ENCODE assay signal across 14 cellular contexts in genomic region chr18:93897-94408, GRCh38. TPM values are rescaled to one million over a fixed set of nuclear protein-coding genes. Genes with fewer than 3 reads are reported as not detected.
DNase-seq lines count a peak whose midpoint lies in the region; ATAC-seq, FAIRE-seq and TF ChIP-seq lines count a peak whose summit lies in the region.
"Not testable (repeated sequence)": the region's sequence is repeated elsewhere in the genome, so short reads cannot be mapped to it uniquely, and the experiment has no call there.
"Had no signal": no experiment of that assay in that cellular context is flagged by ENCODE, and none has a peak within 500 bp of the region (broad histone marks: within the 10 kb centered on the region; RNA-seq: fewer than 3 reads in every experiment).

No MANE protein-coding gene starts in this region.

- POLR2A ChIA-PET in A549 (lab: Yijun Ruan, JAX); GM10248 (lab: Yijun Ruan, JAX); Panc1 (lab: Charles Lee); activated CD8-positive, alpha-beta T cell treated with anti-CD3 and anti-CD28 coated beads, Interleukin-2, amount 10 ng/mL, durations not matched to agents 7 days and 5 days (lab: Charles Lee): not testable (repeated sequence)

- not testable (repeated sequence) for H3K27me3 Mint-ChIP-seq in activated CD8-positive, alpha-beta T cell treated with anti-CD3 and anti-CD28 coated beads, Interleukin-2, amount 10 ng/mL, durations not matched to agents 7 days and 5 days (ENCODE audit: low read depth); effector memory CD8-positive, alpha-beta T cell; natural killer cell (ENCODE audit: low read depth in 2 of 2)

- CTCF ChIA-PET in A549 (lab: Yijun Ruan, JAX); Panc1 (lab: Charles Lee); activated CD8-positive, alpha-beta T cell treated with anti-CD3 and anti-CD28 coated beads, Interleukin-2, amount 10 ng/mL, durations not matched to agents 7 days and 5 days (lab: Charles Lee): not testable (repeated sequence)
- CTCF ChIA-PET in GM10248 (lab: Yijun Ruan, JAX), result interaction anchor here (0.8 kb wide), 1 partner anchor 23 kb away, joined by 3 read pairs; no protein-coding TSS in a partner anchor

- not testable (repeated sequence) for H3K4me1 Mint-ChIP-seq in activated CD8-positive, alpha-beta T cell treated with anti-CD3 and anti-CD28 coated beads, Interleukin-2, amount 10 ng/mL, durations not matched to agents 7 days and 5 days (ENCODE audit: low read depth); effector memory CD8-positive, alpha-beta T cell (ENCODE audit: low read depth in 2 of 2); natural killer cell; stimulated activated effector memory CD8-positive, alpha-beta T cell treated with anti-CD3 and anti-CD28 coated beads, Interleukin-12 subunit alpha, Interleukin-12 subunit beta, amount 100 ng/mL, for 72 hours

- WGBS in A549 (ENCODE audit: missing lambda C conversion rate), result 53% methylated on average over 5 of the region's 6 CpGs

- not testable (repeated sequence) for H3K36me3 ChIP-seq in Panc1 (ENCODE audit: control insufficient read depth, insufficient read depth, low read length)

- TF ChIP-seq EP300 in A549 (IDR thresholded peaks at IDR 0.05), result not testable (repeated sequence)

- H3K27ac ChIP-seq in A549; Panc1 (ENCODE audit: low read length): not testable (repeated sequence)

- H3K9me3 Mint-ChIP-seq in activated CD8-positive, alpha-beta T cell treated with anti-CD3 and anti-CD28 coated beads, Interleukin-2, amount 10 ng/mL, durations not matched to agents 7 days and 5 days (ENCODE audit: insufficient read depth); effector memory CD8-positive, alpha-beta T cell; natural killer cell; stimulated activated effector memory CD8-positive, alpha-beta T cell treated with anti-CD3 and anti-CD28 coated beads, Interleukin-12 subunit alpha, Interleukin-12 subunit beta, amount 100 ng/mL, for 72 hours: not testable (repeated sequence)

- ATAC-seq in A549 (peak; percentile 31 to 70; a peak in 1 of 6 replicates), Panc1 (peak; percentile 62; the same call in 1 of the 2 replicates), natural killer cell (peak; percentile 33 to 52 (median 41))
- peak; percentile 22 for ATAC-seq in activated CD8-positive, alpha-beta T cell treated with anti-CD3 and anti-CD28 coated beads, Interleukin-2, amount 10 ng/mL, durations not matched to agents 7 days and 5 days
- ATAC-seq in effector memory CD8-positive, alpha-beta T cell (replicated peaks), result peak; percentile 23
- ATAC-seq in stimulated activated effector memory CD8-positive, alpha-beta T cell treated with anti-CD3 and anti-CD28 coated beads, Interleukin-12 subunit alpha, Interleukin-12 subunit beta, amount 100 ng/mL, for 72 hours, result peak; percentile 34

- intact Hi-C loops in Panc1 (cut with micrococcal nuclease; ENCODE audit: unreplicated experiment); natural killer cell (cut with micrococcal nuclease): not testable (repeated sequence)

- not testable (repeated sequence) for H3K9me3 ChIP-seq in A549; Panc1 (ENCODE audit: control insufficient read depth, insufficient read depth, low read depth, low read length)

- TF ChIP-seq POLR2A in A549 (IDR thresholded peaks at IDR 0.05; ENCODE audit: low read length), result not testable (repeated sequence)

- not testable (repeated sequence) for TF ChIP-seq CTCF in A549 (IDR thresholded peaks at IDR 0.05); GM10248 (IDR thresholded peaks at IDR 0.05; ENCODE audit: control extremely low read depth, extremely low read depth, low read depth, missing control alignments); Panc1 (IDR thresholded peaks at IDR 0.05); natural killer cell (IDR thresholded peaks at IDR 0.05)

- TF ChIP-seq RAD21 in A549 (conservative IDR thresholded peaks at IDR 0.05 in 1 of 2, IDR thresholded peaks at IDR 0.05 in 1 of 2), result not testable (repeated sequence)

- H3K27me3 ChIP-seq in Panc1 (ENCODE audit: control insufficient read depth, insufficient read depth, low read length), result not testable (repeated sequence)

- H3K36me3 Mint-ChIP-seq in activated CD8-positive, alpha-beta T cell treated with anti-CD3 and anti-CD28 coated beads, Interleukin-2, amount 10 ng/mL, durations not matched to agents 7 days and 5 days (ENCODE audit: low read depth); natural killer cell; stimulated activated effector memory CD8-positive, alpha-beta T cell treated with anti-CD3 and anti-CD28 coated beads, Interleukin-12 subunit alpha, Interleukin-12 subunit beta, amount 100 ng/mL, for 72 hours: not testable (repeated sequence)
- H3K36me3 Mint-ChIP-seq in effector memory CD8-positive, alpha-beta T cell (ENCODE audit: insufficient read depth), result peaks cover 17% of the 10 kb centered on the region

- BruUV-seq in Panc1 (replicated peaks; lab: Mats Ljungman, UMichigan), result not testable (repeated sequence)

- H3K4me1 ChIP-seq in A549; Panc1 (ENCODE audit: control insufficient read depth, insufficient read depth, low read length): not testable (repeated sequence)

- FAIRE-seq in A549 (lab: Jason Lieb, UNC), result not testable (repeated sequence)

- DNase-seq in A549 (ENCODE audit: low read depth in 1 of 2, low spot score in 1 of 2); Panc1 (ENCODE audit: low read depth, low spot score); activated CD8-positive, alpha-beta T cell treated with anti-CD3 and anti-CD28 coated beads, Interleukin-2, amount 10 ng/mL, durations not matched to agents 7 days and 5 days; effector memory CD8-positive, alpha-beta T cell; natural killer cell: not testable (repeated sequence)
- peak; percentile 28 for DNase-seq in D341Med (ENCODE audit: low spot score)
- DNase-seq in GM10248 (ENCODE audit: extremely low spot score), result peak; percentile 0
- peak in 1 of 2 donors; percentile 45 for DNase-seq in stimulated activated effector memory CD8-positive, alpha-beta T cell treated with anti-CD3 and anti-CD28 coated beads, Interleukin-12 subunit alpha, Interleukin-12 subunit beta, amount 100 ng/mL, for 72 hours (ENCODE audit: low spot score in 2 of 2)

- H3K4me3 ChIP-seq in A549; Panc1 (ENCODE audit: low read depth in 2 of 2, low read length in 2 of 2): not testable (repeated sequence)

- H3K4me3 Mint-ChIP-seq in activated CD8-positive, alpha-beta T cell treated with anti-CD3 and anti-CD28 coated beads, Interleukin-2, amount 10 ng/mL, durations not matched to agents 7 days and 5 days; effector memory CD8-positive, alpha-beta T cell; natural killer cell; stimulated activated effector memory CD8-positive, alpha-beta T cell treated with anti-CD3 and anti-CD28 coated beads, Interleukin-12 subunit alpha, Interleukin-12 subunit beta, amount 100 ng/mL, for 72 hours: not testable (repeated sequence)

- in situ Hi-C loops in Panc1 (cut with HindIII; ENCODE audit: low pct_unique_long_range_greater_than_20kb, low sequenced_read_pairs), result not testable (repeated sequence)

- H3K4me2 ChIP-seq in A549, result not testable (repeated sequence)

- H3K27ac Mint-ChIP-seq in activated CD8-positive, alpha-beta T cell treated with anti-CD3 and anti-CD28 coated beads, Interleukin-2, amount 10 ng/mL, durations not matched to agents 7 days and 5 days; effector memory CD8-positive, alpha-beta T cell; stimulated activated effector memory CD8-positive, alpha-beta T cell treated with anti-CD3 and anti-CD28 coated beads, Interleukin-12 subunit alpha, Interleukin-12 subunit beta, amount 100 ng/mL, for 72 hours: not testable (repeated sequence)
- H3K27ac Mint-ChIP-seq in natural killer cell, result peak overlapping the region; percentile 38 to 46

RNA-seq across cellular contexts. Expression of gene TUBB8B, which starts 44.5 kb away (rescaled TPM):
- polyA plus RNA-seq in A549 (2011; rRNA removed) (not detected in 2 replicates), A549 (2017; fragmentation: RNase III; extraction: RNeasy Plus Mini Kit Qiagen cat#74134 plus additional on column Dnase treatment) (not detected in 3 replicates)
- 0.04 TPM in 1 of 2 replicates, not detected in the other for polyA plus RNA-seq in A549 (2012; cell fraction: cytosol; rRNA removed)
- polyA plus RNA-seq in A549 (2012; cell fraction: nucleus; rRNA removed), result 0.16 and 0.25 TPM in 2 replicates
- not detected in 2 replicates for polyA minus RNA-seq in A549 (2011; rRNA and poly(A)+ RNA removed)
- total RNA-seq in Panc1 (2021; ENCODE audit: unreplicated experiment) (not detected), natural killer cell (not detected)
- not detected for polyA plus RNA-seq in Panc1 (2012; ENCODE audit: insufficient read length)
- not detected for total RNA-seq in activated CD8-positive, alpha-beta T cell treated with anti-CD3 and anti-CD28 coated beads, Interleukin-2, amount 10 ng/mL, durations not matched to agents 7 days and 5 days
- total RNA-seq: A172; CD4-positive, alpha-beta memory T cell; CD4-positive, CD25-positive, alpha-beta regulatory T cell; CD8-positive, alpha-beta memory T cell; GM12878 had no signal
- polyA plus RNA-seq: AG04450; CD4-positive, alpha-beta memory T cell; CD4-positive, CD25-positive, alpha-beta regulatory T cell; CD8-positive, alpha-beta memory T cell; GM12878 had no signal
